20 cellular contexts compared by ENCODE assay signal in genomic region chr3:55828712-55829111, GRCh38.
"Had no signal": no experiment of that assay in that cellular context is flagged by ENCODE, and none has a peak within 500 bp of the region (broad histone marks: within the 10 kb centered on the region; RNA-seq: fewer than 3 reads in every experiment).

No MANE protein-coding gene starts in this region.

- H3K9me3 ChIP-seq: body of pancreas, colonic mucosa, ovary, right lobe of liver, stomach, thoracic aorta had no signal

- ATAC-seq: activated CD4-positive, alpha-beta T cell treated with anti-CD3 and anti-CD28 coated beads for 36 hours; body of pancreas; naive thymus-derived CD8-positive, alpha-beta T cell; right lobe of liver; stimulated activated effector memory CD8-positive, alpha-beta T cell treated with anti-CD3 and anti-CD28 coated beads, Interleukin-12 subunit alpha, Interleukin-12 subunit beta, amount 100 ng/mL, for 72 hours had no signal

- H3K4me2 ChIP-seq: smooth muscle cell had no signal

- DNase-seq: activated CD4-positive, alpha-beta T cell treated with anti-CD3 and anti-CD28 coated beads for 36 hours; activated CD4-positive, alpha-beta T cell treated with anti-CD3 and anti-CD28 coated beads, Interleukin-2, amount 50 U/mL, for 48 hours; activated naive CD4-positive, alpha-beta T cell; activated naive CD8-positive, alpha-beta T cell treated with anti-CD3 and anti-CD28 coated beads for 36 hours; activated T-cell treated with anti-CD3 and anti-CD28 coated beads for 4 hours; amniotic stem cell; body of pancreas; caudate nucleus; colonic mucosa; erythroblast; immature natural killer cell; kidney glomerular epithelial cell; naive thymus-derived CD8-positive, alpha-beta T cell; ovary; right lobe of liver; stimulated activated CD4-positive, alpha-beta T cell treated with anti-CD3 and anti-CD28 coated beads, Interleukin-4, amount 100 ng/mL, for 24 hours; stomach had no signal

- H3K27me3 ChIP-seq: body of pancreas, colonic mucosa, ovary, right lobe of liver, stomach had no signal

- H3K4me1 ChIP-seq: body of pancreas, colonic mucosa, right lobe of liver, stomach had no signal

- H3K36me3 ChIP-seq: colonic mucosa, ovary, right lobe of liver, stomach, thoracic aorta had no signal

- H3K27ac ChIP-seq: body of pancreas, colonic mucosa, ovary, right lobe of liver, stomach, thoracic aorta had no signal

- H3K4me3 ChIP-seq: body of pancreas, colonic mucosa, ovary, right lobe of liver, smooth muscle cell, stomach, thoracic aorta had no signal
